In the genomic region with DNA sequence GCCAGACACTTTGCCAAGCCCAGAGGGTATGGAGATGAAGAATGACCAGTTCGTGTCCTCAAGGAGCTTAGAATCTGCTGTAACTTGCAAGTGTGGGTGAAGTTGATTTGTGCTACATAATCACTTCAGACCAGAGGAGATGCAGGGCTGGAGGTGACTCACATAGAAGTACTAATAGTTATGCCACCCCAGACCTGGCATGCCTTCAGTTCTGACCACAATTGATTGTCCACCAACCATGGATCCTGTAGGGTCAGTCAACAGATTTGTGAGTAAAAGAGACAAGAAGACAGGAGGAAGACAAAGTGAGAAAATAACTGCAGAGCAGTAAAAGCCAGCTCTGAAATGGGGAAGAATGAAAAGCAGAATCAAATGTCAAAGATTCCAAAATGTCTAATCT, we compare ENCODE assay signal across 19 cellular contexts. TPM values are rescaled to one million over a fixed set of nuclear protein-coding genes. Genes with fewer than 3 reads are reported as not detected.
DNase-seq lines count a peak whose midpoint lies in the region; ATAC-seq and TF ChIP-seq lines count a peak whose summit lies in the region.
"Had no signal": no experiment of that assay in that cellular context is flagged by ENCODE, and none has a peak within 500 bp of the region (broad histone marks: within the 10 kb centered on the region; RNA-seq: fewer than 3 reads in every experiment).

No MANE protein-coding gene starts in this region.

- peaks cover 4% of the 10 kb centered on the region for H3K27me3 Mint-ChIP-seq in neural progenitor cell (ENCODE audit: insufficient read depth, low read depth)

- no peak overlapping the region for H3K4me3 ChIP-seq in AG09309 (ENCODE audit: control insufficient read depth, low read depth, low read length)
- H3K4me3 ChIP-seq in heart right ventricle: no peak overlapping the region
- no peak overlapping the region for H3K4me3 ChIP-seq in neural progenitor cell

- no peak overlapping the region for H3K27ac ChIP-seq in heart right ventricle
- H3K27ac ChIP-seq in neural progenitor cell: no peak overlapping the region

- no peaks in the 10 kb centered on the region for H3K4me1 Mint-ChIP-seq in neural progenitor cell
- H3K4me1 Mint-ChIP-seq: activated CD4-positive, alpha-beta T cell treated with anti-CD3 and anti-CD28 coated beads, Interleukin-2, amount 10 ng/mL, durations not matched to agents 24 days and 14 days; brain; naive B cell had no signal

- H3F3A ChIP-seq in neural progenitor cell (ENCODE audit: low read depth): no peaks in the 10 kb centered on the region

- H3K36me3 Mint-ChIP-seq in neural progenitor cell: no peaks in the 10 kb centered on the region
- H3K36me3 Mint-ChIP-seq: brain, naive B cell had no signal

- H2AFZ ChIP-seq in neural progenitor cell (replicated peaks): no peak overlapping the region

- TF ChIP-seq CTCF in AG09309 (IDR thresholded peaks at IDR 0.05; ENCODE audit: control insufficient read depth, insufficient read depth, low read depth, low read length, missing control alignments) (no peak), heart right ventricle (IDR thresholded peaks at IDR 0.05) (no peak), neural progenitor cell (IDR thresholded peaks at IDR 0.05) (no peak)

- H4K20me1 ChIP-seq in neural progenitor cell (ENCODE audit: low read depth): no peaks in the 10 kb centered on the region

- no peak overlapping the region for H3K4me3 Mint-ChIP-seq in neural progenitor cell
- H3K4me3 Mint-ChIP-seq: activated CD4-positive, alpha-beta T cell treated with anti-CD3 and anti-CD28 coated beads, Interleukin-2, amount 10 ng/mL, durations not matched to agents 24 days and 14 days; brain; naive B cell; stimulated activated naive CD8-positive, alpha-beta T cell treated with anti-CD3 and anti-CD28 coated beads, Interleukin-15, Interleukin-2, amounts not matched to agents 100 ng/mL and 50 ng/mL, for 24 hours had no signal

- H3K27me3 ChIP-seq in heart right ventricle: peaks cover 0 to 11% (median 0%) of the 10 kb centered on the region in 7 donors
- no peaks in the 10 kb centered on the region for H3K27me3 ChIP-seq in neural progenitor cell

- H3K79me2 ChIP-seq in neural progenitor cell (ENCODE audit: low read depth): no peaks in the 10 kb centered on the region

- H3K9me3 ChIP-seq in heart right ventricle: no peaks in the 10 kb centered on the region
- H3K9me3 ChIP-seq in neural progenitor cell (ENCODE audit: low read depth): no peaks in the 10 kb centered on the region

- ATAC-seq in heart right ventricle (no peak), HG02623 (IDR thresholded peaks at IDR 0.05; ENCODE audit: unreplicated experiment) (no peak)
- ATAC-seq: left ventricle myocardium superior had no signal

- H3K4me2 ChIP-seq in neural progenitor cell: no peak overlapping the region

- intact Hi-C loops in heart right ventricle (cut with DNase I): no loop called here

- no peaks in the 10 kb centered on the region for H3K9me3 Mint-ChIP-seq in neural progenitor cell
- H3K9me3 Mint-ChIP-seq: brain had no signal

- DNase-seq in AG09309 (ENCODE audit: low read depth) (peak; percentile 70), HS-5 (ENCODE audit: low read depth) (peak; percentile 85), astrocyte of the hippocampus (ENCODE audit: low read depth, low spot score) (peak; percentile 81), iris pigment epithelial cell (ENCODE audit: low read depth) (peak; percentile 47), heart right ventricle (no peak), neural progenitor cell (ENCODE audit: low spot score) (no peak)
- DNase-seq in activated CD4-positive, CD25-positive, alpha-beta regulatory T cell treated with anti-CD3 and anti-CD28 coated beads, Interleukin-2, amount 50 U/mL, for 72 hours: no peak
- DNase-seq: ACHN; activated CD4-positive, alpha-beta T cell treated with anti-CD3 and anti-CD28 coated beads, Interleukin-2, amount 10 ng/mL, durations not matched to agents 24 days and 14 days; left ventricle myocardium superior; naive B cell; NCI-H2029 treated with DMSO at 0.1 percent for 48 hours; NCI-H526 treated with DMSO at 0.1 percent for 48 hours; OCI-M1; posterior cingulate gyrus; T-helper 9 cell had no signal

- no peak overlapping the region for H3K9ac ChIP-seq in neural progenitor cell

- H3K27ac Mint-ChIP-seq in neural progenitor cell: no peak overlapping the region
- H3K27ac Mint-ChIP-seq: activated CD4-positive, alpha-beta T cell treated with anti-CD3 and anti-CD28 coated beads, Interleukin-2, amount 10 ng/mL, durations not matched to agents 24 days and 14 days; brain; naive B cell; stimulated activated naive CD8-positive, alpha-beta T cell treated with anti-CD3 and anti-CD28 coated beads, Interleukin-15, Interleukin-2, amounts not matched to agents 100 ng/mL and 50 ng/mL, for 24 hours had no signal

- WGBS in heart right ventricle, 2 donors: 90 to 94% methylated on average over 1 of the region's 1 CpG

- H3K36me3 ChIP-seq in heart right ventricle: no peaks in the 10 kb centered on the region
- no peaks in the 10 kb centered on the region for H3K36me3 ChIP-seq in neural progenitor cell

- no peaks in the 10 kb centered on the region for H3K4me1 ChIP-seq in heart right ventricle
- no peaks in the 10 kb centered on the region for H3K4me1 ChIP-seq in neural progenitor cell

RNA-seq across cellular contexts. Expression of gene BMPER, which starts 51.2 kb away (rescaled TPM):
- total RNA-seq in heart right ventricle (1 to 10 TPM in 9 of 10 donors, under 1 TPM in 1; 0.70 to 3.9 (median 1.7) TPM), neural progenitor cell (ENCODE audit: low replicate concordance) (0.74 and 1.2 TPM in 2 replicates)
- 1 to 10 TPM in 1 of 2 donors, under 1 TPM in 1; 0.88 to 1.0 TPM for polyA plus RNA-seq in heart right ventricle
- total RNA-seq: activated CD4-positive, alpha-beta T cell treated with anti-CD3 and anti-CD28 coated beads, Interleukin-2, amount 10 ng/mL, durations not matched to agents 24 days and 14 days had no signal

Comparison
In these comparisons a context has a peak if more than half of its experiments do, and no peak if none do; other contexts are left out.
1. DNase-seq: peak in AG09309 (single experiment), HS-5 (single experiment), astrocyte of the hippocampus (single experiment) and iris pigment epithelial cell (single experiment); none in heart right ventricle (0 of 2), activated CD4-positive, CD25-positive, alpha-beta regulatory T cell treated with anti-CD3 and anti-CD28 coated beads, Interleukin-2, amount 50 U/mL, for 72 hours (single experiment) and neural progenitor cell (single experiment).